29 cellular contexts compared by ENCODE assay signal in the genomic region with DNA sequence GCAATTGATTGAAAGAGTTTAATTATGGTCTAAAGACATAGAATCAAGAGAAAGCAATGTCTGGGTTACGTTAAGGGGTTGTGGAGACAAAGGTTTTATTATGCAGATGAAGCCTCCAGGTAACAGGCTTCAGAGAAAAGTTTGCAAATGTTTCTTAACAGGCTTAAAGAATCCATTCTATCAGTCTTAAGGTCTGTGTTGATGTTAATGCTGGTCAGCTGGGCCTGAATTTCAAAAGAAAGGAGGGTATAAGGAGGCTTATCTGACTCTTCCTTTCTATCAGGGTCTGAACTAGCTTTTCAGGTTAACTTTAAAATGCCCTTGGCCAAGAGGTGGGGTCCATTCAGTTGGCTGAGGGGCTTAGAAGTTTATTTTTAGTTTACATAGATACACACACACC.
"Had no signal": no experiment of that assay in that cellular context is flagged by ENCODE, and none has a peak within 500 bp of the region (broad histone marks: within the 10 kb centered on the region; RNA-seq: fewer than 3 reads in every experiment).

No MANE protein-coding gene starts in this region.

- H3K9ac ChIP-seq: SK-N-SH had no signal

- DNase-seq: activated CD4-positive, alpha-beta T cell treated with anti-CD3 and anti-CD28 coated beads for 36 hours; activated CD4-positive, alpha-beta T cell treated with anti-CD3 and anti-CD28 coated beads, Interleukin-2, amount 10 ng/mL, durations not matched to agents 7 days and 5 days; activated CD4-positive, alpha-beta T cell treated with anti-CD3 and anti-CD28 coated beads, Interleukin-2, amount 50 U/mL, for 48 hours; activated CD8-positive, alpha-beta T cell treated with anti-CD3 and anti-CD28 coated beads, Interleukin-2, amount 10 ng/mL, durations not matched to agents 7 days and 5 days; activated gamma-delta T cell; activated naive CD4-positive, alpha-beta T cell treated with Interleukin-2 at 50 U/mL for 16 hours; activated naive CD8-positive, alpha-beta T cell treated with anti-CD3 and anti-CD28 coated beads, Interleukin-2, amount 10 ng/mL, durations not matched to agents 7 days and 5 days; activated T-cell treated with anti-CD3 and anti-CD28 coated beads, Interleukin-2, amount 50 U/mL, for 24 hours; amygdala; Kasumi-1; MG63; NCI-H1048; NCI-H1436 treated with DMSO at 0.1 percent for 48 hours; NCI-H2029 treated with DMSO at 0.1 percent for 48 hours; NCI-H2227 treated with DMSO at 0.1 percent for 48 hours; NCI-H446; NCI-H510A treated with DMSO at 0.1 percent for 48 hours; NCI-H526 treated with DMSO at 0.1 percent for 48 hours; NK-92 treated with Interleukin-12 subunit alpha and Interleukin-12 subunit beta, amount 100 ng/mL, for 24 hours; PC-9; SHP77; SJCRH30; SK-N-SH had no signal

- H3K27me3 ChIP-seq: ascending aorta, MG63 had no signal

- H3K4me3 Mint-ChIP-seq: activated CD4-positive, alpha-beta T cell treated with anti-CD3 and anti-CD28 coated beads for 36 hours; activated CD4-positive, alpha-beta T cell treated with anti-CD3 and anti-CD28 coated beads, Interleukin-2, amount 10 ng/mL, durations not matched to agents 7 days and 5 days; activated CD8-positive, alpha-beta T cell treated with anti-CD3 and anti-CD28 coated beads, Interleukin-2, amount 10 ng/mL, durations not matched to agents 7 days and 5 days; activated naive CD4-positive, alpha-beta T cell treated with anti-CD3 and anti-CD28 coated beads, Interleukin-2, amount 50 U/mL, for 24 hours; activated naive CD8-positive, alpha-beta T cell treated with anti-CD3 and anti-CD28 coated beads, Interleukin-2, amount 10 ng/mL, durations not matched to agents 7 days and 5 days; activated T-cell treated with anti-CD3 and anti-CD28 coated beads, Interleukin-2, amount 50 U/mL, for 24 hours; T-helper 1 cell treated with Interleukin-12 subunit alpha and Interleukin-12 subunit beta and Interleukin-4 antibody, amounts not matched to agents 30 μg/mL and 1 μg/mL, for 36 hours; T-helper 2 cell treated with Interferon-gamma antibody and Interleukin-4, amounts not matched to agents 5 μg/mL and 100 μg/mL, for 36 hours had no signal

- FAIRE-seq: TTC549 had no signal

- H3K4me1 ChIP-seq: ascending aorta, SJCRH30 had no signal

- H3K9me3 Mint-ChIP-seq: activated CD4-positive, alpha-beta T cell treated with anti-CD3 and anti-CD28 coated beads, Interleukin-2, amount 10 ng/mL, durations not matched to agents 7 days and 5 days; activated naive CD4-positive, alpha-beta T cell treated with anti-CD3 and anti-CD28 coated beads, Interleukin-2, amount 50 U/mL, for 24 hours; activated naive CD8-positive, alpha-beta T cell treated with anti-CD3 and anti-CD28 coated beads, Interleukin-2, amount 10 ng/mL, durations not matched to agents 7 days and 5 days; activated T-cell treated with anti-CD3 and anti-CD28 coated beads, Interleukin-2, amount 50 U/mL, for 24 hours; activated T-helper 2 cell treated with anti-CD3 and anti-CD28 coated beads, Interferon-gamma antibody, Interleukin-2, Interleukin-4, amounts not matched to agents 10 μg/mL and 5 μg/mL and 100 μg/mL, durations not matched to agents 14 hours and 24 hours and 36 hours; T-helper 1 cell treated with Interleukin-12 subunit alpha and Interleukin-12 subunit beta and Interleukin-4 antibody, amounts not matched to agents 30 μg/mL and 1 μg/mL, for 36 hours had no signal

- H3K4me2 ChIP-seq: PC-9, SK-N-SH had no signal

- H3K4me3 ChIP-seq: ascending aorta, MG63, PC-9, SJCRH30 had no signal

- H3K36me3 ChIP-seq: ascending aorta, MG63, SJCRH30 had no signal

- H3K36me3 Mint-ChIP-seq: activated naive CD4-positive, alpha-beta T cell treated with anti-CD3 and anti-CD28 coated beads, Interleukin-2, amount 50 U/mL, for 24 hours; activated naive CD8-positive, alpha-beta T cell treated with anti-CD3 and anti-CD28 coated beads, Interleukin-2, amount 10 ng/mL, durations not matched to agents 7 days and 5 days had no signal

- H3K4me1 Mint-ChIP-seq: activated CD4-positive, alpha-beta T cell treated with anti-CD3 and anti-CD28 coated beads for 36 hours; activated CD4-positive, alpha-beta T cell treated with anti-CD3 and anti-CD28 coated beads, Interleukin-2, amount 10 ng/mL, durations not matched to agents 7 days and 5 days; activated naive CD4-positive, alpha-beta T cell treated with anti-CD3 and anti-CD28 coated beads, Interleukin-2, amount 50 U/mL, for 24 hours; activated naive CD8-positive, alpha-beta T cell treated with anti-CD3 and anti-CD28 coated beads, Interleukin-2, amount 10 ng/mL, durations not matched to agents 7 days and 5 days had no signal

- H3K27ac Mint-ChIP-seq: activated CD4-positive, alpha-beta T cell treated with anti-CD3 and anti-CD28 coated beads for 36 hours; activated CD4-positive, alpha-beta T cell treated with anti-CD3 and anti-CD28 coated beads, Interleukin-2, amount 10 ng/mL, durations not matched to agents 7 days and 5 days; activated CD8-positive, alpha-beta T cell treated with anti-CD3 and anti-CD28 coated beads, Interleukin-2, amount 10 ng/mL, durations not matched to agents 7 days and 5 days; activated naive CD4-positive, alpha-beta T cell treated with anti-CD3 and anti-CD28 coated beads, Interleukin-2, amount 50 U/mL, for 24 hours; activated naive CD8-positive, alpha-beta T cell treated with anti-CD3 and anti-CD28 coated beads, Interleukin-2, amount 10 ng/mL, durations not matched to agents 7 days and 5 days; activated T-cell treated with anti-CD3 and anti-CD28 coated beads, Interleukin-2, amount 50 U/mL, for 24 hours; activated T-helper 2 cell treated with anti-CD3 and anti-CD28 coated beads, Interferon-gamma antibody, Interleukin-2, Interleukin-4, amounts not matched to agents 10 μg/mL and 5 μg/mL and 100 μg/mL, durations not matched to agents 14 hours and 24 hours and 36 hours; T-helper 1 cell treated with Interleukin-12 subunit alpha and Interleukin-12 subunit beta and Interleukin-4 antibody, amounts not matched to agents 30 μg/mL and 1 μg/mL, for 36 hours; T-helper 2 cell treated with Interferon-gamma antibody and Interleukin-4, amounts not matched to agents 5 μg/mL and 100 μg/mL, for 36 hours had no signal

- H3K27me3 Mint-ChIP-seq: activated CD4-positive, alpha-beta T cell treated with anti-CD3 and anti-CD28 coated beads for 36 hours; activated CD4-positive, alpha-beta T cell treated with anti-CD3 and anti-CD28 coated beads, Interleukin-2, amount 10 ng/mL, durations not matched to agents 7 days and 5 days; activated naive CD4-positive, alpha-beta T cell treated with anti-CD3 and anti-CD28 coated beads, Interleukin-2, amount 50 U/mL, for 24 hours; activated naive CD8-positive, alpha-beta T cell treated with anti-CD3 and anti-CD28 coated beads, Interleukin-2, amount 10 ng/mL, durations not matched to agents 7 days and 5 days; activated T-cell treated with anti-CD3 and anti-CD28 coated beads, Interleukin-2, amount 50 U/mL, for 24 hours had no signal

- H3K9me3 ChIP-seq: ascending aorta, MG63, SJCRH30, SK-N-SH had no signal

- H3K27ac ChIP-seq: ascending aorta, PC-9, SJCRH30 had no signal

- H2AFZ ChIP-seq: PC-9 had no signal
